In genomic region chr19:29724741-29725140, GRCh38 we compare ENCODE assay signal across 11 cellular contexts. TPM values are rescaled to one million over a fixed set of nuclear protein-coding genes. Genes with fewer than 3 reads are reported as not detected.
DNase-seq lines count a peak whose midpoint lies in the region; ATAC-seq, FAIRE-seq and TF ChIP-seq lines count a peak whose summit lies in the region.
"Had no signal": no experiment of that assay in that cellular context is flagged by ENCODE, and none has a peak within 500 bp of the region (broad histone marks: within the 10 kb centered on the region; RNA-seq: fewer than 3 reads in every experiment).

No MANE protein-coding gene starts in this region.

- no peak for TF ChIP-seq CTCF in WTC11 (IDR thresholded peaks at IDR 0.05)
- no peak for TF ChIP-seq CTCF in kidney (IDR thresholded peaks at IDR 0.05; ENCODE audit: borderline replicate concordance, extremely low read depth, insufficient read depth)
- TF ChIP-seq CTCF in GM13976 (IDR thresholded peaks at IDR 0.05; ENCODE audit: borderline replicate concordance, control extremely low read depth, extremely low read depth, insufficient read depth, missing control alignments): no peak

- no peaks in the 10 kb centered on the region for H3K4me1 ChIP-seq in kidney (ENCODE audit: control insufficient read depth in 1 of 2, insufficient read depth in 1 of 2, low read depth in 1 of 2, low read length in 2 of 2)

- CTCF ChIA-PET in WTC11 (lab: Charles Lee): interaction anchor here (0.6 to 2.5 kb wide), 7 partner anchors 8 to 1128 kb away, joined by 3 to 29 read pairs (median 3); no protein-coding TSS in a partner anchor

- ATAC-seq in WTC11 (peak; percentile 24; the same call in 1 of the 2 replicates), GM21423 (IDR thresholded peaks at IDR 0.05; ENCODE audit: unreplicated experiment) (no peak), HG02798 (IDR thresholded peaks at IDR 0.05; ENCODE audit: poor library complexity, unreplicated experiment) (no peak)
- ATAC-seq in stimulated activated effector memory CD8-positive, alpha-beta T cell treated with anti-CD3 and anti-CD28 coated beads, Interleukin-12 subunit alpha, Interleukin-12 subunit beta, amount 100 ng/mL, for 72 hours: no peak

- in situ Hi-C loops in GM13976 (cut with MboI; ENCODE audit: low sequenced_read_pairs, unreplicated experiment): no loop called here

- no peaks in the 10 kb centered on the region for H3K9me3 Mint-ChIP-seq in activated T-cell treated with anti-CD3 and anti-CD28 coated beads, Interleukin-2, amount 50 U/mL, for 24 hours
- no peaks in the 10 kb centered on the region for H3K9me3 Mint-ChIP-seq in WTC11
- no peaks in the 10 kb centered on the region for H3K9me3 Mint-ChIP-seq in stimulated activated effector memory CD8-positive, alpha-beta T cell treated with anti-CD3 and anti-CD28 coated beads, Interleukin-12 subunit alpha, Interleukin-12 subunit beta, amount 100 ng/mL, for 72 hours
- H3K9me3 Mint-ChIP-seq: effector memory CD8-positive, alpha-beta T cell had no signal

- H3K9me3 ChIP-seq in kidney (ENCODE audit: control insufficient read depth in 1 of 2, low read length in 2 of 2): no peaks in the 10 kb centered on the region

- FAIRE-seq in kidney (lab: Jason Lieb, UNC): no peak

- H3K27ac Mint-ChIP-seq in activated T-cell treated with anti-CD3 and anti-CD28 coated beads, Interleukin-2, amount 50 U/mL, for 24 hours: no peak overlapping the region
- no peak overlapping the region for H3K27ac Mint-ChIP-seq in WTC11
- H3K27ac Mint-ChIP-seq in stimulated activated effector memory CD8-positive, alpha-beta T cell treated with anti-CD3 and anti-CD28 coated beads, Interleukin-12 subunit alpha, Interleukin-12 subunit beta, amount 100 ng/mL, for 72 hours: no peak overlapping the region

- no peaks in the 10 kb centered on the region for H3K36me3 ChIP-seq in kidney (ENCODE audit: control insufficient read depth in 1 of 2, insufficient read depth in 2 of 2, low read length in 2 of 2)

- no peaks in the 10 kb centered on the region for H3K36me3 Mint-ChIP-seq in activated T-cell treated with anti-CD3 and anti-CD28 coated beads, Interleukin-2, amount 50 U/mL, for 24 hours (ENCODE audit: low read depth)
- H3K36me3 Mint-ChIP-seq in WTC11: no peaks in the 10 kb centered on the region
- no peaks in the 10 kb centered on the region for H3K36me3 Mint-ChIP-seq in stimulated activated effector memory CD8-positive, alpha-beta T cell treated with anti-CD3 and anti-CD28 coated beads, Interleukin-12 subunit alpha, Interleukin-12 subunit beta, amount 100 ng/mL, for 72 hours

- DNase-seq in activated T-cell treated with anti-CD3 and anti-CD28 coated beads, Interleukin-2, amount 50 U/mL, for 24 hours: no peak
- no peak for DNase-seq in activated T-cell treated with anti-CD3 and anti-CD28 coated beads, Interleukin-2, amount 50 U/mL, for 48 hours
- DNase-seq in WTC11 (ENCODE audit: low spot score): no peak
- peak; percentile 29 for DNase-seq in kidney
- DNase-seq in stimulated activated effector memory CD8-positive, alpha-beta T cell treated with anti-CD3 and anti-CD28 coated beads, Interleukin-12 subunit alpha, Interleukin-12 subunit beta, amount 100 ng/mL, for 72 hours (ENCODE audit: low spot score in 2 of 2): no peak
- DNase-seq in GM13976 (ENCODE audit: low spot score): no peak
- DNase-seq: NCI-H226, Right ventricle myocardium superior had no signal

- intact Hi-C loops in kidney (cut with DNase I): no loop called here

- POLR2A ChIA-PET in WTC11 (lab: Charles Lee): interaction anchor here (0.6 to 1.2 kb wide), 2 partner anchors 10 to 964 kb away, joined by 3 to 4 read pairs; partner anchors contain the start of gene C19orf12

- no peak overlapping the region for H3K27ac ChIP-seq in kidney (ENCODE audit: low read depth in 2 of 2, low read length in 2 of 2)

- H3K27me3 Mint-ChIP-seq in activated T-cell treated with anti-CD3 and anti-CD28 coated beads, Interleukin-2, amount 50 U/mL, for 24 hours: peaks cover 19% of the 10 kb centered on the region
- H3K27me3 Mint-ChIP-seq in WTC11 (ENCODE audit: low read depth): peaks cover 24% of the 10 kb centered on the region

- no peak overlapping the region for H3K4me3 ChIP-seq in kidney (ENCODE audit: low read length in 2 of 2)

- H3K4me3 Mint-ChIP-seq in activated T-cell treated with anti-CD3 and anti-CD28 coated beads, Interleukin-2, amount 50 U/mL, for 24 hours: peak overlapping the region; percentile 55
- H3K4me3 Mint-ChIP-seq in WTC11: peak overlapping the region; percentile 60
- peak overlapping the region; percentile 29 for H3K4me3 Mint-ChIP-seq in stimulated activated effector memory CD8-positive, alpha-beta T cell treated with anti-CD3 and anti-CD28 coated beads, Interleukin-12 subunit alpha, Interleukin-12 subunit beta, amount 100 ng/mL, for 72 hours

- no peak overlapping the region for H3K9ac ChIP-seq in kidney (ENCODE audit: low read length in 2 of 2)

- peaks cover 16% of the 10 kb centered on the region for H3K4me1 Mint-ChIP-seq in activated T-cell treated with anti-CD3 and anti-CD28 coated beads, Interleukin-2, amount 50 U/mL, for 24 hours (ENCODE audit: low read depth)
- peaks cover 15% of the 10 kb centered on the region for H3K4me1 Mint-ChIP-seq in WTC11
- H3K4me1 Mint-ChIP-seq in stimulated activated effector memory CD8-positive, alpha-beta T cell treated with anti-CD3 and anti-CD28 coated beads, Interleukin-12 subunit alpha, Interleukin-12 subunit beta, amount 100 ng/mL, for 72 hours: peaks cover 6% of the 10 kb centered on the region

TF ChIP-seq in WTC11, 78 proteins besides CTCF, POLR2A, EP300 and RAD21 (continues in another document):
- TF ChIP-seq SMAD4 (CRISPR knock-in tag; IDR thresholded peaks at IDR 0.05) (no peak), ZNF263 (CRISPR knock-in tag; IDR thresholded peaks at IDR 0.05; ENCODE audit: low read depth) (no peak), SMAD3 (CRISPR knock-in tag; IDR thresholded peaks at IDR 0.05; ENCODE audit: borderline replicate concordance) (no peak), TCF7 (CRISPR knock-in tag; IDR thresholded peaks at IDR 0.05; ENCODE audit: low read depth) (no peak), ESRRA (CRISPR knock-in tag; IDR thresholded peaks at IDR 0.05; ENCODE audit: borderline replicate concordance) (no peak), MAX (CRISPR knock-in tag; IDR thresholded peaks at IDR 0.05) (no peak), CBFB (CRISPR knock-in tag; IDR thresholded peaks at IDR 0.05; ENCODE audit: low read depth) (no peak), ARID4B (CRISPR knock-in tag; IDR thresholded peaks at IDR 0.05; ENCODE audit: borderline replicate concordance) (no peak), FOXP4 (CRISPR knock-in tag; IDR thresholded peaks at IDR 0.05) (no peak)

RNA-seq across cellular contexts. Expression of gene C19orf12, which starts 9.7 kb away (rescaled TPM):
- 15.5 to 19.0 TPM (median 17.2 TPM) in 3 replicates for total RNA-seq in WTC11 (2021)
- 21.2 TPM for total RNA-seq in kidney
- polyA plus RNA-seq in kidney (ENCODE audit: insufficient read depth, low read depth, low replicate concordance): 27.1 TPM

RNA-seq across cellular contexts. Expression of gene PLEKHF1, which starts 59.5 kb away (rescaled TPM):
- total RNA-seq in WTC11 (2021): 10.8 to 17.9 TPM (median 14.0 TPM) in 3 replicates
- 11.7 TPM for total RNA-seq in kidney
- 7.1 TPM for polyA plus RNA-seq in kidney (ENCODE audit: insufficient read depth, low read depth, low replicate concordance)
